In the genomic region with DNA sequence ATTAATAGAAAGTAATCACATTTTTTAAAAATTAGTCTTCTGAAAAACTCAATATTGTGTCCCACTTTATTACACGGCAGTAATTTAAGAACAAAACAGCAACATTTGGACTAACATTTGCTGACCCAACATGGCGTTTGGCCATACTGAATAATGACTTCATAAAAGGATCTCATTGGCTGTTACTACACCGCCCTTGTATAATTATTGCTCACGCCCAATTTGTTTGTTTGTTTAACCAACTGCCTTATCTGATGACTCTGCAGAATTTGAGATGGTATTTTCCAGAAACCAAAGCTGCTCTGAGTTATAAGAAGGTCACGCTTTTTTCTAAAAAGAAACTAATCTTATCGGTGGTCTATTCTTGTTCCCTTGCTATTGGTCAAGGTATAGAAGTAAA, we compare ENCODE assay signal across 22 cellular contexts.
DNase-seq lines count a peak whose midpoint lies in the region; ATAC-seq, FAIRE-seq and TF ChIP-seq lines count a peak whose summit lies in the region.
"Had no signal": no experiment of that assay in that cellular context is flagged by ENCODE, and none has a peak within 500 bp of the region (broad histone marks: within the 10 kb centered on the region; RNA-seq: fewer than 3 reads in every experiment).

No MANE protein-coding gene starts in this region.

- peaks cover 61% of the 10 kb centered on the region for H3K4me1 Mint-ChIP-seq in dendritic cell treated with granulocyte-macrophage colony-stimulating factor and Interleukin-4, amounts not matched to agents 40 ng/mL and 50 ng/mL, for 4 days (ENCODE audit: low read depth)
- H3K4me1 Mint-ChIP-seq in stimulated activated naive B cell treated with anti-CD40 and anti-IgM and Interleukin-4, amounts not matched to agents 10 μg/mL and 1 μg/mL and 100 μg/mL, for 72 hours = peaks cover 28 to 52% of the 10 kb centered on the region in 2 donors

- no peaks in the 10 kb centered on the region for H3K4me1 ChIP-seq in psoas muscle

- ATAC-seq in psoas muscle (peak in 1 of 4 donors; percentile 36), GM19397 (IDR thresholded peaks at IDR 0.05; ENCODE audit: unreplicated experiment) (no peak)
- no peak for ATAC-seq in stimulated activated naive B cell treated with anti-CD40 and anti-IgM and Interleukin-4, amounts not matched to agents 10 μg/mL and 1 μg/mL and 100 μg/mL, for 72 hours (replicated peaks)
- ATAC-seq: SK-N-SH treated with all-trans-retinoic acid at 6 μM for 48 hours had no signal

- in situ Hi-C loops in brain microvascular endothelial cell (cut with HindIII; ENCODE audit: low pct_ligation_motif_present, low sequenced_read_pairs) = no loop called here

- DNase-seq in LHCN-M2 (ENCODE audit: low read depth) (peak; percentile 19), psoas muscle (no peak), NCI-H2081 treated with DMSO at 0.1 percent for 48 hours (lab: John Stamatoyannopoulos, UW) (no peak), brain microvascular endothelial cell (no peak)
- no peak for DNase-seq in stimulated activated naive B cell treated with anti-CD40 and anti-IgM and Interleukin-4, amounts not matched to agents 10 μg/mL and 1 μg/mL and 100 μg/mL, for 72 hours
- DNase-seq: CD4-positive, CD25-positive, alpha-beta regulatory T cell; DMS53; HCEC 1CT; MV-4-11; NCI-H1436; NCI-H2029; NCI-H2171 treated with DMSO at 0.1 percent for 48 hours; NCI-H446 treated with DMSO at 0.1 percent for 48 hours; NCI-H774; SHP77 had no signal

- no peaks in the 10 kb centered on the region for H3K27me3 ChIP-seq in psoas muscle (ENCODE audit: insufficient read depth in 3 of 3, low read length in 2 of 3)
- no peaks in the 10 kb centered on the region for H3K27me3 ChIP-seq in brain microvascular endothelial cell (replicated peaks)

- FAIRE-seq in islet of Langerhans (lab: Jason Lieb, UNC) = peak; percentile 71
- FAIRE-seq: HTR-8/SVneo, RCC 7860 had no signal

- H3K27me3 Mint-ChIP-seq in dendritic cell treated with granulocyte-macrophage colony-stimulating factor and Interleukin-4, amounts not matched to agents 40 ng/mL and 50 ng/mL, for 4 days = no peaks in the 10 kb centered on the region
- no peaks in the 10 kb centered on the region for H3K27me3 Mint-ChIP-seq in stimulated activated naive B cell treated with anti-CD40 and anti-IgM and Interleukin-4, amounts not matched to agents 10 μg/mL and 1 μg/mL and 100 μg/mL, for 72 hours
- H3K27me3 Mint-ChIP-seq: CD4-positive, CD25-positive, alpha-beta regulatory T cell had no signal

- peak overlapping the region; percentile 19 for H3K27ac ChIP-seq in psoas muscle
- no peak overlapping the region for H3K27ac ChIP-seq in brain microvascular endothelial cell
- H3K27ac ChIP-seq: HL-60 had no signal

- intact Hi-C loops in dendritic cell treated with granulocyte-macrophage colony-stimulating factor and Interleukin-4, amounts not matched to agents 40 ng/mL and 50 ng/mL, for 4 days (cut with micrococcal nuclease) = loop anchor here (5.0 kb wide), 2 partner anchors 37 to 62 kb away; no protein-coding TSS in a partner anchor
- intact Hi-C loops in psoas muscle (cut with DNase I) = no loop called here

- no peak overlapping the region for H3K4me3 Mint-ChIP-seq in dendritic cell treated with granulocyte-macrophage colony-stimulating factor and Interleukin-4, amounts not matched to agents 40 ng/mL and 50 ng/mL, for 4 days
- H3K4me3 Mint-ChIP-seq in stimulated activated naive B cell treated with anti-CD40 and anti-IgM and Interleukin-4, amounts not matched to agents 10 μg/mL and 1 μg/mL and 100 μg/mL, for 72 hours = no peak overlapping the region
- H3K4me3 Mint-ChIP-seq: CD4-positive, CD25-positive, alpha-beta regulatory T cell had no signal

- no peak for TF ChIP-seq CTCF in psoas muscle (IDR thresholded peaks at IDR 0.05)
- no peak for TF ChIP-seq CTCF in brain microvascular endothelial cell (IDR thresholded peaks at IDR 0.05; ENCODE audit: low read depth, low read length, missing control alignments)

- no peaks in the 10 kb centered on the region for H3K9me3 ChIP-seq in psoas muscle

- peaks cover 7% of the 10 kb centered on the region for H3K36me3 Mint-ChIP-seq in dendritic cell treated with granulocyte-macrophage colony-stimulating factor and Interleukin-4, amounts not matched to agents 40 ng/mL and 50 ng/mL, for 4 days (ENCODE audit: low read depth)
- H3K36me3 Mint-ChIP-seq in stimulated activated naive B cell treated with anti-CD40 and anti-IgM and Interleukin-4, amounts not matched to agents 10 μg/mL and 1 μg/mL and 100 μg/mL, for 72 hours = no peaks in the 10 kb centered on the region
- H3K36me3 Mint-ChIP-seq: CD4-positive, CD25-positive, alpha-beta regulatory T cell had no signal

- H3K9me3 Mint-ChIP-seq in dendritic cell treated with granulocyte-macrophage colony-stimulating factor and Interleukin-4, amounts not matched to agents 40 ng/mL and 50 ng/mL, for 4 days = no peaks in the 10 kb centered on the region
- peaks cover 0 to 3% of the 10 kb centered on the region in 2 donors for H3K9me3 Mint-ChIP-seq in stimulated activated naive B cell treated with anti-CD40 and anti-IgM and Interleukin-4, amounts not matched to agents 10 μg/mL and 1 μg/mL and 100 μg/mL, for 72 hours

- peak overlapping the region; percentile 94 for H3K27ac Mint-ChIP-seq in dendritic cell treated with granulocyte-macrophage colony-stimulating factor and Interleukin-4, amounts not matched to agents 40 ng/mL and 50 ng/mL, for 4 days
- H3K27ac Mint-ChIP-seq in stimulated activated naive B cell treated with anti-CD40 and anti-IgM and Interleukin-4, amounts not matched to agents 10 μg/mL and 1 μg/mL and 100 μg/mL, for 72 hours = no peak overlapping the region
- H3K27ac Mint-ChIP-seq: CD4-positive, CD25-positive, alpha-beta regulatory T cell had no signal

- H3K36me3 ChIP-seq in psoas muscle (ENCODE audit: insufficient read depth in 1 of 2, low read depth in 1 of 2) = no peaks in the 10 kb centered on the region
- no peaks in the 10 kb centered on the region for H3K36me3 ChIP-seq in brain microvascular endothelial cell (replicated peaks)

- WGBS in psoas muscle, 3 donors = 49 to 58% (median 50%) methylated on average over 6 of the region's 6 CpGs

- no peak overlapping the region for H3K4me3 ChIP-seq in psoas muscle
- H3K4me3 ChIP-seq in brain microvascular endothelial cell (ENCODE audit: low read depth, low read length) = no peak overlapping the region
